Comparison of ENCODE assay signal across 8 cellular contexts in genomic region chr19:20661150-20661819, GRCh38. TPM values are rescaled to one million over a fixed set of nuclear protein-coding genes. Genes with fewer than 3 reads are reported as not detected.
DNase-seq lines count a peak whose midpoint lies in the region; ATAC-seq lines count a peak whose summit lies in the region.

ZNF626 (minus strand) TSS chr19:20661571; CDS start chr19:20661446, 125 bp downstream.

- peak within 1 kb of the TSS; percentile 95 for H3K4me3 Mint-ChIP-seq in activated naive CD8-positive, alpha-beta T cell treated with anti-CD3 and anti-CD28 coated beads for 36 hours

- DNase-seq in SJCRH30, result peak; percentile 95 to 98
- peak; percentile 92 for DNase-seq in activated naive CD8-positive, alpha-beta T cell treated with anti-CD3 and anti-CD28 coated beads for 36 hours
- peak; percentile 87 to 99 (median 97) for DNase-seq in head of caudate nucleus
- DNase-seq in nucleus accumbens (lab: John Stamatoyannopoulos, UW), result peak; percentile 71 to 98 (median 93)
- DNase-seq in stromal cell of bone marrow (ENCODE audit: low read depth), result peak; percentile 96
- no peak for DNase-seq in SIG-M5 (lab: John Stamatoyannopoulos, UW)

- peak within 1 kb of the TSS; percentile 96 for H3K27ac Mint-ChIP-seq in activated naive CD8-positive, alpha-beta T cell treated with anti-CD3 and anti-CD28 coated beads for 36 hours

- no peaks in the 10 kb centered on the region for H3K27me3 ChIP-seq in SJCRH30

- H3K27ac ChIP-seq in SJCRH30, result peak within 1 kb of the TSS; percentile 80

- no peaks in the 10 kb centered on the region for H3K4me1 ChIP-seq in SJCRH30

- peaks cover 70% of the 10 kb centered on the region for H3K36me3 Mint-ChIP-seq in activated naive CD8-positive, alpha-beta T cell treated with anti-CD3 and anti-CD28 coated beads for 36 hours

- peaks cover 33% of the 10 kb centered on the region for H3K36me3 ChIP-seq in SJCRH30

- peaks cover 19% of the 10 kb centered on the region for H3K4me1 Mint-ChIP-seq in activated naive CD8-positive, alpha-beta T cell treated with anti-CD3 and anti-CD28 coated beads for 36 hours

- peak within 1 kb of the TSS; percentile 84 for H3K4me3 ChIP-seq in SJCRH30

- ATAC-seq in GM18870 (IDR thresholded peaks at IDR 0.05; ENCODE audit: unreplicated experiment), result peak; percentile 80
- ATAC-seq in HG03432 (IDR thresholded peaks at IDR 0.05; ENCODE audit: unreplicated experiment), result peak; percentile 82

- H3K9me3 ChIP-seq in SJCRH30 (replicated peaks), result no peaks in the 10 kb centered on the region; the same call in none of the 2 replicates

- H3K27me3 Mint-ChIP-seq in activated naive CD8-positive, alpha-beta T cell treated with anti-CD3 and anti-CD28 coated beads for 36 hours, result no peaks in the 10 kb centered on the region

- intact Hi-C loops in head of caudate nucleus (cut with DNase I), result loop anchor here (5.0 kb wide), 1 partner anchor 94 kb away; the partner anchor contains the start of gene ZNF737

- peaks cover 47% of the 10 kb centered on the region for H3K9me3 Mint-ChIP-seq in activated naive CD8-positive, alpha-beta T cell treated with anti-CD3 and anti-CD28 coated beads for 36 hours

RNA-seq across cellular contexts. Expression of gene ZNF626, which starts in this region (rescaled TPM):
- total RNA-seq in SJCRH30 (2014; rRNA removed; shearing (Covaris generic)), result 13.0 and 13.5 TPM in 2 replicates
- total RNA-seq in activated naive CD8-positive, alpha-beta T cell treated with anti-CD3 and anti-CD28 coated beads for 36 hours, result 10 to 100 TPM; 10.7 to 11.3 TPM
